ENCODE assay signal across 8 cellular contexts in genomic region chr9:74496819-74497749, GRCh38. TPM values are rescaled to one million over a fixed set of nuclear protein-coding genes. Genes with fewer than 3 reads are reported as not detected.
DNase-seq lines count a peak whose midpoint lies in the region; ATAC-seq and TF ChIP-seq lines count a peak whose summit lies in the region.

TSS of gene RORB (plus strand) at chr9:74497335. CDS start at chr9:74497977, 642 bp downstream.

- no peaks in the 10 kb centered on the region for H3K36me3 ChIP-seq in gastroesophageal sphincter
- H3K36me3 ChIP-seq in urinary bladder (ENCODE audit: insufficient read depth), result no peaks in the 10 kb centered on the region

- DNase-seq in ACHN (peak; percentile 43), NCI-H2029 (lab: John Stamatoyannopoulos, UW) (peak; percentile 64), nephron progenitor cell (peak; percentile 84)
- DNase-seq in activated naive CD4-positive, alpha-beta T cell treated with anti-CD3 and anti-CD28 coated beads, Interleukin-2, amount 50 U/mL, for 16 hours, result peak; percentile 13

- TF ChIP-seq POLR2A in gastroesophageal sphincter (IDR thresholded peaks at IDR 0.05), result no peak

- TF ChIP-seq CTCF in gastroesophageal sphincter (IDR thresholded peaks at IDR 0.05), result no peak
- no peak for TF ChIP-seq CTCF in nephron progenitor cell (IDR thresholded peaks at IDR 0.05)

- H3K27ac Mint-ChIP-seq in nephron progenitor cell, result no peak within 1 kb of the TSS

- H3K4me1 ChIP-seq in gastroesophageal sphincter (peaks cover 0 to 40% (median 17%) of the 10 kb centered on the region in 3 donors), urinary bladder (ENCODE audit: insufficient read depth) (no peaks in the 10 kb centered on the region)

- ATAC-seq in GM18499 (IDR thresholded peaks at IDR 0.05; ENCODE audit: insufficient read depth, unreplicated experiment) (peak; percentile 73), HG02852 (IDR thresholded peaks at IDR 0.05; ENCODE audit: unreplicated experiment) (peak; percentile 93), gastroesophageal sphincter (peak; percentile 81)

- no peaks in the 10 kb centered on the region for H3K9me3 Mint-ChIP-seq in nephron progenitor cell

- H3K9me3 ChIP-seq in gastroesophageal sphincter, result no peaks in the 10 kb centered on the region

- H3K36me3 Mint-ChIP-seq in nephron progenitor cell (ENCODE audit: low read depth), result no peaks in the 10 kb centered on the region

- peak within 1 kb of the TSS; percentile 85 for H3K4me3 Mint-ChIP-seq in nephron progenitor cell

- WGBS in gastroesophageal sphincter (ENCODE audit: low coverage in 1 of 2), 2 donors, result 0 to 1% methylated on average over 4 to 18 of the region's 50 CpGs
- under 1% methylated on average over 50 of the region's 50 CpGs for WGBS in urinary bladder

- H3K27me3 Mint-ChIP-seq in nephron progenitor cell (ENCODE audit: low read depth, poor library complexity), result peaks cover 82% of the 10 kb centered on the region

- H3K27ac ChIP-seq in gastroesophageal sphincter (peak within 1 kb of the TSS in 2 of 4 donors; percentile 29 to 36), urinary bladder (ENCODE audit: low read depth) (no peak within 1 kb of the TSS)

- H3K27me3 ChIP-seq in gastroesophageal sphincter, result peaks cover 57% of the 10 kb centered on the region

- H3K4me1 Mint-ChIP-seq in nephron progenitor cell, result peaks cover 45% of the 10 kb centered on the region

- no peak for TF ChIP-seq EP300 in gastroesophageal sphincter (IDR thresholded peaks at IDR 0.05)

- in situ Hi-C loops in ACHN (cut with HindIII; ENCODE audit: low pct_ligation_motif_present, low pct_unique_long_range_greater_than_20kb, low sequenced_read_pairs), result no loop called here

- peak within 1 kb of the TSS; percentile 32 to 63 for H3K4me3 ChIP-seq in gastroesophageal sphincter
- peak within 1 kb of the TSS; percentile 70 for H3K4me3 ChIP-seq in urinary bladder (ENCODE audit: low read depth, low read length)

RNA-seq across cellular contexts. Expression of gene RORB, which starts in this region (rescaled TPM):
- 1 to 10 TPM in 1 of 4 donors, under 1 TPM in 3; 0.45 to 10.0 (median 0.81) TPM for total RNA-seq in gastroesophageal sphincter
- total RNA-seq in urinary bladder, result 0.74 TPM
- 0.13 TPM for polyA plus RNA-seq in urinary bladder

Comparison
In these comparisons a context has a peak if more than half of its experiments do, and no peak if none do; other contexts are left out.
1. DNase-seq: peak in every context shown above with its lines; median percentile 84 in nephron progenitor cell; 64 in NCI-H2029; 43 in ACHN; 13 in activated naive CD4-positive, alpha-beta T cell treated with anti-CD3 and anti-CD28 coated beads, Interleukin-2, amount 50 U/mL, for 16 hours.